In the genomic region with DNA sequence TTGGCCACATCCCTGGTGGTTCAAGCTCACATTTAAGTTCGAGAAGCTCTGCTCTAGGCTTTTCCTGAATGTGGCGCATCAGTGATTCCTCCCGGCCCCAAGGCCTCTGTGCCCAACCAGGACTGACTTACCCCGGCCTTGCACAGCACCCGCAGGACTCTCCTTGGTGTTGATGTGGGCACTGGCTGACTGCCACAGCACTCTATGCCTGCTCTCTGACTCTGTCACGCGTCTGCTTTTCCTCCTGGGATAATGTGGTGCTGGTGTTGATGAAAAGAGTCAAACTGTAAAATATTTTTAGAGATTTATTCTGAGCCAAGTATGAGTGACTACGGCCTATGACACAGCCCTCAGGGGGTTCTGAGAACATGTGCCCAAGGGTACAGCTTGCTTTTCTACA, we compare ENCODE assay signal across 16 cellular contexts. TPM values are rescaled to one million over a fixed set of nuclear protein-coding genes. Genes with fewer than 3 reads are reported as not detected.
DNase-seq lines count a peak whose midpoint lies in the region; ATAC-seq and TF ChIP-seq lines count a peak whose summit lies in the region.
"Had no signal": no experiment of that assay in that cellular context is flagged by ENCODE, and none has a peak within 500 bp of the region (broad histone marks: within the 10 kb centered on the region; RNA-seq: fewer than 3 reads in every experiment).

No MANE protein-coding gene starts in this region.

- intact Hi-C loops in OCI-LY7 (cut with micrococcal nuclease; ENCODE audit: unreplicated experiment): no loop called here

- no peak for ATAC-seq in omental fat pad (ENCODE audit: low FRiP score)

- H3K9me2 ChIP-seq in OCI-LY7 (ENCODE audit: insufficient read depth, low read length): no peaks in the 10 kb centered on the region

- H3K9me3 ChIP-seq in OCI-LY7 (ENCODE audit: low read length) (peaks cover 15% of the 10 kb centered on the region; the same call in 1 of the 2 replicates), parathyroid adenoma (ENCODE audit: control insufficient read depth, low read length) (no peaks in the 10 kb centered on the region)

- H3K79me2 ChIP-seq in OCI-LY7 (ENCODE audit: insufficient read depth, low read depth, low read length) (no peaks in the 10 kb centered on the region), parathyroid adenoma (no peaks in the 10 kb centered on the region)

- peak overlapping the region; percentile 84 for H2AFZ ChIP-seq in OCI-LY7 (ENCODE audit: low read length)
- H2AFZ ChIP-seq in parathyroid adenoma: peak overlapping the region; percentile 58

- DNase-seq in AG20443 (ENCODE audit: low spot score) (peak; percentile 44), OCI-LY7 (ENCODE audit: low spot score) (no peak), fibroblast of villous mesenchyme (ENCODE audit: low read depth) (peak; percentile 43), omental fat pad (ENCODE audit: low spot score) (no peak), inferior parietal cortex (ENCODE audit: extremely low spot score) (no peak), D341Med (ENCODE audit: low spot score) (no peak)
- no peak for DNase-seq in activated CD4-positive, CD25-positive, alpha-beta regulatory T cell treated with anti-CD3 and anti-CD28 coated beads, Interleukin-2, amount 50 U/mL, for 72 hours
- DNase-seq: activated CD4-positive, alpha-beta T cell treated with anti-CD3 and anti-CD28 coated beads for 1 hour; kidney; NCI-H1105; NCI-H526 treated with DMSO at 0.1 percent for 48 hours; nucleus accumbens had no signal

- CTCF ChIA-PET in OCI-LY7 (lab: Charles Lee; ENCODE audit: unreplicated experiment): no interaction called here

- peaks cover 62% of the 10 kb centered on the region for H3K4me1 ChIP-seq in OCI-LY7 (ENCODE audit: insufficient read depth, low read length, poor library complexity, severe bottlenecking)
- H3K4me1 ChIP-seq in parathyroid adenoma: peaks cover 22% of the 10 kb centered on the region

- TF ChIP-seq CTCF in OCI-LY7 (conservative IDR thresholded peaks at IDR 0.05; ENCODE audit: low read length) (no peak), fibroblast of villous mesenchyme (IDR thresholded peaks at IDR 0.05; ENCODE audit: insufficient read depth, low read depth, low read length) (no peak), parathyroid adenoma (IDR thresholded peaks at IDR 0.05) (no peak), omental fat pad (IDR thresholded peaks at IDR 0.05) (no peak)

- no peak overlapping the region for H3K9ac ChIP-seq in parathyroid adenoma

- H3K4me3 ChIP-seq in OCI-LY7 (ENCODE audit: low read depth, low read length, poor library complexity, severe bottlenecking) (no peak overlapping the region), fibroblast of villous mesenchyme (ENCODE audit: low read depth, low read length) (no peak overlapping the region), parathyroid adenoma (ENCODE audit: low read depth, low read length) (peak overlapping the region; percentile 8)
- H3K4me3 ChIP-seq: SK-N-MC had no signal

- H3K36me3 ChIP-seq in OCI-LY7 (ENCODE audit: insufficient read depth, low read length) (no peaks in the 10 kb centered on the region; the same call in 1 of the 2 replicates), parathyroid adenoma (ENCODE audit: control insufficient read depth, insufficient read depth, low read length) (no peaks in the 10 kb centered on the region)

- no TSS peak for BruUV-seq in OCI-LY7 (replicated peaks; lab: Mats Ljungman, UMichigan)

- H3K4me2 ChIP-seq in OCI-LY7 (ENCODE audit: low read length) (peak overlapping the region; percentile 40), parathyroid adenoma (ENCODE audit: low read length) (peak overlapping the region; percentile 8)

- no peaks in the 10 kb centered on the region for H3K27me3 ChIP-seq in parathyroid adenoma (ENCODE audit: control insufficient read depth, insufficient read depth, low read length)

- no peaks in the 10 kb centered on the region for H4K20me1 ChIP-seq in OCI-LY7 (ENCODE audit: insufficient read depth, low read length)

- H3K27ac ChIP-seq in OCI-LY7 (ENCODE audit: low read depth, low read length, poor library complexity, severe bottlenecking): peak overlapping the region; percentile 42
- H3K27ac ChIP-seq in parathyroid adenoma: peak overlapping the region; percentile 92
- H3K27ac ChIP-seq: SK-N-MC had no signal

- POLR2A ChIA-PET in OCI-LY7 (lab: Charles Lee): interaction anchor here (0.6 to 2.7 kb wide), 5 partner anchors 11 to 395 kb away, joined by 3 to 10 read pairs (median 5); no protein-coding TSS in a partner anchor

RNA-seq across cellular contexts. Expression of a gene that starts 15.4 kb away (rescaled TPM):
- total RNA-seq in OCI-LY7 (2014; rRNA removed; shearing (Covaris generic)): 109 and 112 TPM in 2 replicates
- total RNA-seq in OCI-LY7 (2022): 123 and 183 TPM in 2 replicates
- total RNA-seq in fibroblast of villous mesenchyme: 0.97 and 2.2 TPM in 2 replicates
- total RNA-seq in omental fat pad: 1 to 10 TPM in 2 of 4 donors, under 1 TPM in 2; 0.32 to 7.9 (median 2.3) TPM

RNA-seq across cellular contexts. Expression of a gene that starts 44.0 kb away (rescaled TPM):
- 1.1 and 1.4 TPM in 2 replicates for total RNA-seq in OCI-LY7 (2014; rRNA removed; shearing (Covaris generic))
- total RNA-seq in OCI-LY7 (2022): 4.1 and 5.4 TPM in 2 replicates
- total RNA-seq in fibroblast of villous mesenchyme: 6.1 and 9.5 TPM in 2 replicates
- 1 to 10 TPM; 1.6 to 8.8 (median 6.9) TPM for total RNA-seq in omental fat pad

RNA-seq across cellular contexts. Expression of a gene that starts 58.7 kb away (rescaled TPM):
- 0.15 TPM in 1 of 2 replicates, not detected in the other for total RNA-seq in OCI-LY7 (2014; rRNA removed; shearing (Covaris generic))
- total RNA-seq in OCI-LY7 (2022) (not detected in 2 replicates), fibroblast of villous mesenchyme (not detected in 2 replicates), omental fat pad (not detected)
- total RNA-seq: fibroblast of lung, kidney, subcutaneous adipose tissue had no signal

Comparison
In these comparisons a context has a peak if more than half of its experiments do, and no peak if none do; other contexts are left out.
1. DNase-seq: peak in AG20443 (single experiment) and fibroblast of villous mesenchyme (single experiment); none in OCI-LY7 (single experiment), omental fat pad (single experiment), inferior parietal cortex (single experiment), activated CD4-positive, CD25-positive, alpha-beta regulatory T cell treated with anti-CD3 and anti-CD28 coated beads, Interleukin-2, amount 50 U/mL, for 72 hours (single experiment) and D341Med (single experiment).
2. RNA of a gene that starts 15.4 kb away (total RNA-seq): 109 to 183 TPM in OCI-LY7; 0.32 to 7.9 TPM in omental fat pad and 0.97 to 2.2 TPM in fibroblast of villous mesenchyme; every median in the first group is over 10 times any median in the second.